ENCODE assay signal across 28 cellular contexts in genomic region chr13:21243843-21244184, GRCh38.
"Had no signal": no experiment of that assay in that cellular context is flagged by ENCODE, and none has a peak within 500 bp of the region (broad histone marks: within the 10 kb centered on the region; RNA-seq: fewer than 3 reads in every experiment).

No MANE protein-coding gene starts in this region.

- ATAC-seq: activated T-cell treated with anti-CD3 and anti-CD28 coated beads, Interleukin-2, amount 50 U/mL, for 72 hours; lower lobe of right lung; natural killer cell; stimulated activated naive B cell treated with anti-CD40 and anti-IgM and Interleukin-4, amounts not matched to agents 10 μg/mL and 1 μg/mL and 100 μg/mL, for 72 hours; T-cell had no signal

- H3K27ac ChIP-seq: ascending aorta, cardiac muscle cell, coronary artery, dorsolateral prefrontal cortex, lower lobe of right lung had no signal

- H3K4me3 Mint-ChIP-seq: activated naive CD8-positive, alpha-beta T cell; activated T-cell treated with anti-CD3 and anti-CD28 coated beads, Interleukin-2, amount 50 U/mL, for 72 hours; brain; immature natural killer cell; natural killer cell; stimulated activated naive B cell treated with anti-CD40 and anti-IgM and Interleukin-4, amounts not matched to agents 10 μg/mL and 1 μg/mL and 100 μg/mL, for 72 hours; T-cell; T-helper 2 cell treated with Interferon-gamma antibody and Interleukin-4, amounts not matched to agents 5 μg/mL and 100 μg/mL, for 36 hours had no signal

- H3K9me3 ChIP-seq: ascending aorta, gastroesophageal sphincter, lower lobe of right lung, stomach, transverse colon had no signal

- H3K27ac Mint-ChIP-seq: activated naive CD8-positive, alpha-beta T cell; activated T-cell treated with anti-CD3 and anti-CD28 coated beads, Interleukin-2, amount 50 U/mL, for 72 hours; brain; immature natural killer cell; natural killer cell; progenitor cell of endocrine pancreas; stimulated activated naive B cell treated with anti-CD40 and anti-IgM and Interleukin-4, amounts not matched to agents 10 μg/mL and 1 μg/mL and 100 μg/mL, for 72 hours; T-cell; T-helper 2 cell treated with Interferon-gamma antibody and Interleukin-4, amounts not matched to agents 5 μg/mL and 100 μg/mL, for 36 hours had no signal

- H3K36me3 ChIP-seq: ascending aorta, cardiac muscle cell, gastroesophageal sphincter, lower lobe of right lung, stomach, transverse colon had no signal

- H3K27me3 ChIP-seq: ascending aorta, cardiac muscle cell, dorsolateral prefrontal cortex, gastroesophageal sphincter, transverse colon had no signal

- H3K4me1 ChIP-seq: ascending aorta, lower lobe of right lung had no signal

- DNase-seq: activated CD4-positive, alpha-beta T cell treated with anti-CD3 and anti-CD28 coated beads for 4 hours; activated CD4-positive, alpha-beta T cell treated with anti-CD3 and anti-CD28 coated beads, Interleukin-2, amount 50 U/mL, for 4 hours; activated CD4-positive, CD25-positive, alpha-beta regulatory T cell; activated naive CD4-positive, alpha-beta T cell treated with Interleukin-2 at 50 U/mL for 16 hours; activated T-cell treated with anti-CD3 and anti-CD28 coated beads for 4 hours; activated T-cell treated with anti-CD3 and anti-CD28 coated beads, Interleukin-2, amount 50 U/mL, for 72 hours; dorsolateral prefrontal cortex; effector memory CD4-positive, alpha-beta T cell; hypothalamus; immature natural killer cell; kidney; lower lobe of right lung; natural killer cell; retina; stimulated activated CD4-positive, alpha-beta T cell treated with anti-CD3 and anti-CD28 coated beads, Interleukin-15, amount 100 ng/mL, for 24 hours; stimulated activated CD4-positive, alpha-beta T cell treated with anti-CD3 and anti-CD28 coated beads, Interleukin-2, amount 100 ng/mL, for 24 hours; stimulated activated naive B cell treated with anti-CD40 and anti-IgM and Interleukin-4, amounts not matched to agents 10 μg/mL and 1 μg/mL and 100 μg/mL, for 72 hours; stomach; T-cell; transverse colon had no signal

- H3K36me3 Mint-ChIP-seq: activated naive CD8-positive, alpha-beta T cell; brain; immature natural killer cell; natural killer cell; stimulated activated naive B cell treated with anti-CD40 and anti-IgM and Interleukin-4, amounts not matched to agents 10 μg/mL and 1 μg/mL and 100 μg/mL, for 72 hours; T-cell had no signal

- H3K4me1 Mint-ChIP-seq: stimulated activated naive B cell treated with anti-CD40 and anti-IgM and Interleukin-4, amounts not matched to agents 10 μg/mL and 1 μg/mL and 100 μg/mL, for 72 hours had no signal

- H3K4me3 ChIP-seq: ascending aorta, cardiac muscle cell, coronary artery, dorsolateral prefrontal cortex, gastroesophageal sphincter, lower lobe of right lung, stomach, transverse colon had no signal

- H3K9me3 Mint-ChIP-seq: activated T-cell treated with anti-CD3 and anti-CD28 coated beads, Interleukin-2, amount 50 U/mL, for 72 hours; natural killer cell; stimulated activated naive B cell treated with anti-CD40 and anti-IgM and Interleukin-4, amounts not matched to agents 10 μg/mL and 1 μg/mL and 100 μg/mL, for 72 hours; T-helper 2 cell treated with Interferon-gamma antibody and Interleukin-4, amounts not matched to agents 5 μg/mL and 100 μg/mL, for 36 hours had no signal
